17 cellular contexts compared by ENCODE assay signal in genomic region chr4:328729-329128, GRCh38. TPM values are rescaled to one million over a fixed set of nuclear protein-coding genes. Genes with fewer than 3 reads are reported as not detected.
DNase-seq lines count a peak whose midpoint lies in the region; ATAC-seq and TF ChIP-seq lines count a peak whose summit lies in the region.
"Had no signal": no experiment of that assay in that cellular context is flagged by ENCODE, and none has a peak within 500 bp of the region (broad histone marks: within the 10 kb centered on the region; RNA-seq: fewer than 3 reads in every experiment).

No MANE protein-coding gene starts in this region.

- peaks cover 2 to 9% (median 3%) of the 10 kb centered on the region in 3 donors for H3K9me3 Mint-ChIP-seq in IgD-negative memory B cell
- H3K9me3 Mint-ChIP-seq in activated B cell treated with CpG ODN at 0.5 μM for 24 hours = peaks cover 13% of the 10 kb centered on the region
- H3K9me3 Mint-ChIP-seq in naive B cell = peaks cover 5 to 47% (median 16%) of the 10 kb centered on the region in 7 donors

- H3K27me3 Mint-ChIP-seq in IgD-negative memory B cell (no peaks in the 10 kb centered on the region), activated B cell treated with CpG ODN at 0.5 μM for 24 hours (no peaks in the 10 kb centered on the region), naive B cell (no peaks in the 10 kb centered on the region)
- H3K27me3 Mint-ChIP-seq: CD4-positive, alpha-beta T cell; CD8-positive, alpha-beta memory T cell had no signal

- H3K4me3 Mint-ChIP-seq in IgD-negative memory B cell (no peak overlapping the region), activated B cell treated with CpG ODN at 0.5 μM for 24 hours (no peak overlapping the region), naive B cell (no peak overlapping the region)
- H3K4me3 Mint-ChIP-seq: CD14-positive monocyte; CD4-positive, alpha-beta T cell; CD8-positive, alpha-beta memory T cell; H9 had no signal

- intact Hi-C loops in activated B cell treated with CpG ODN at 0.5 μM for 24 hours (cut with micrococcal nuclease) = no loop called here

- no peak for TF ChIP-seq CTCF in activated B cell treated with CpG ODN at 0.5 μM for 24 hours (IDR thresholded peaks at IDR 0.05)

- ATAC-seq in activated B cell treated with CpG ODN at 0.5 μM for 24 hours (ENCODE audit: low read depth) (no peak), naive B cell (ENCODE audit: low read depth in 2 of 2) (no peak), GM19023 (IDR thresholded peaks at IDR 0.05; ENCODE audit: unreplicated experiment) (no peak)
- ATAC-seq: HCT116 had no signal

- peaks cover 2% of the 10 kb centered on the region for H3K36me3 Mint-ChIP-seq in IgD-negative memory B cell
- peaks cover 9% of the 10 kb centered on the region for H3K36me3 Mint-ChIP-seq in activated B cell treated with CpG ODN at 0.5 μM for 24 hours (ENCODE audit: low read depth)
- H3K36me3 Mint-ChIP-seq in naive B cell = no peaks in the 10 kb centered on the region
- H3K36me3 Mint-ChIP-seq: CD14-positive monocyte had no signal

- H3K27ac Mint-ChIP-seq in IgD-negative memory B cell (peak overlapping the region in 2 of 3 donors; percentile 36 to 55), activated B cell treated with CpG ODN at 0.5 μM for 24 hours (peak overlapping the region; percentile 14), naive B cell (peak overlapping the region in 4 of 6 donors; percentile 24 to 96 (median 34))
- H3K27ac Mint-ChIP-seq: CD14-positive monocyte; CD4-positive, alpha-beta T cell; CD8-positive, alpha-beta memory T cell; H9 had no signal

- peak; percentile 31 for DNase-seq in DMS53 (lab: John Stamatoyannopoulos, UW)
- no peak for DNase-seq in DMS53 treated with DMSO at 0.1 percent for 48 hours (lab: John Stamatoyannopoulos, UW; ENCODE audit: unreplicated experiment)
- DNase-seq in activated B cell treated with CpG ODN at 0.5 μM for 24 hours = no peak
- DNase-seq in naive B cell = no peak
- no peak for DNase-seq in NCI-H1436 (lab: John Stamatoyannopoulos, UW)
- DNase-seq in GOT3 (lab: John Stamatoyannopoulos, UW) = no peak
- DNase-seq: BE2C; CD4-positive, alpha-beta T cell; CD8-positive, alpha-beta memory T cell; DMS 273 treated with DMSO at 0.1 percent for 48 hours; DND-41; GM23248; H9 had no signal

- H3K4me1 Mint-ChIP-seq in IgD-negative memory B cell (peaks cover 0 to 7% (median 5%) of the 10 kb centered on the region in 3 donors), activated B cell treated with CpG ODN at 0.5 μM for 24 hours (peaks cover 9% of the 10 kb centered on the region), naive B cell (peaks cover 9 to 14% (median 9%) of the 10 kb centered on the region in 3 donors)
- H3K4me1 Mint-ChIP-seq: CD14-positive monocyte; CD8-positive, alpha-beta memory T cell; H9 had no signal

- POLR2A ChIA-PET in activated B cell treated with CpG ODN at 0.5 μM for 24 hours (lab: Charles Lee) = no interaction called here

- CTCF ChIA-PET in activated B cell treated with CpG ODN at 0.5 μM for 24 hours (lab: Charles Lee) = interaction anchor here (1.5 kb wide), 1 partner anchor 13 kb away, joined by 3 read pairs; no protein-coding TSS in a partner anchor

RNA-seq across cellular contexts. Expression of gene ZNF141, which starts 8.9 kb away (rescaled TPM):
- polyA plus RNA-seq in IgD-negative memory B cell (10.5 TPM), naive B cell (ENCODE audit: low read depth in 6 of 6) (10 to 100 TPM; 11.5 to 19.1 (median 15.3) TPM)
- 36.9 and 47.8 TPM in 2 replicates for total RNA-seq in activated B cell treated with CpG ODN at 0.5 μM for 24 hours

RNA-seq across cellular contexts. Expression of gene ZNF732, which starts 23.5 kb away (rescaled TPM):
- polyA plus RNA-seq in IgD-negative memory B cell (0.16 TPM), naive B cell (ENCODE audit: low read depth in 6 of 6) (under 1 TPM in 1 of 6 donors, not detected in 5; 0.37 TPM)
- total RNA-seq in activated B cell treated with CpG ODN at 0.5 μM for 24 hours = not detected in 2 replicates
- total RNA-seq: CD4-positive, alpha-beta T cell; CD8-positive, alpha-beta memory T cell had no signal
- polyA plus RNA-seq: CD14-positive monocyte; CD8-positive, alpha-beta memory T cell had no signal
